In genomic region chr17:61702450-61702849, GRCh38 we compare ENCODE assay signal across 2 cellular contexts.
TF ChIP-seq lines count a peak whose summit lies in the region.

No MANE protein-coding gene starts in this region.

TF ChIP-seq in SK-N-SH treated with all-trans-retinoic acid at 6 μM for 48 hours, 23 proteins besides CTCF, POLR2A, EP300 and RAD21 (continued from another document):
- TF ChIP-seq POU6F1 (CRISPR knock-in tag; IDR thresholded peaks at IDR 0.05; ENCODE audit: borderline replicate concordance, low read depth) (no peak), RARB (CRISPR knock-in tag; IDR thresholded peaks at IDR 0.05) (no peak), ZNF8 (CRISPR knock-in tag; IDR thresholded peaks at IDR 0.05) (peak; percentile 86), OSR1 (CRISPR knock-in tag; IDR thresholded peaks at IDR 0.05) (no peak), ZNF70 (CRISPR knock-in tag; IDR thresholded peaks at IDR 0.05) (no peak), TSHZ2 (CRISPR knock-in tag; IDR thresholded peaks at IDR 0.05) (no peak)
TF ChIP-seq in SK-N-SH treated with all-trans-retinoic acid at 6 μM for 48 hours: peak in this region for 1.

TF ChIP-seq in SK-N-SH, 30 proteins besides CTCF, POLR2A, EP300 and RAD21 (continued from another document):
- TF ChIP-seq MAX (IDR thresholded peaks at IDR 0.05; ENCODE audit: low read depth) (no peak), EZH2phosphoT487 (IDR thresholded peaks at IDR 0.05; ENCODE audit: borderline replicate concordance, low read depth) (no peak), TAF1 (IDR thresholded peaks at IDR 0.05; ENCODE audit: borderline replicate concordance, low read depth, low read length) (no peak), POLR2AphosphoS5 (IDR thresholded peaks at IDR 0.05; ENCODE audit: low read depth, low read length) (no peak), ELF1 (IDR thresholded peaks at IDR 0.05) (no peak), SIN3A (IDR thresholded peaks at IDR 0.05; ENCODE audit: borderline replicate concordance, low read depth, low read length) (no peak), FOXJ3 (CRISPR knock-in tag; IDR thresholded peaks at IDR 0.05) (no peak), RXRA (IDR thresholded peaks at IDR 0.05; ENCODE audit: borderline replicate concordance, low read depth) (no peak), USF1 (IDR thresholded peaks at IDR 0.05; ENCODE audit: borderline replicate concordance, low read depth) (no peak), USF2 (IDR thresholded peaks at IDR 0.05; ENCODE audit: borderline replicate concordance, low read depth, low read length) (no peak), PBX3 (IDR thresholded peaks at IDR 0.05) (no peak), JUND (IDR thresholded peaks at IDR 0.05) (no peak), FOXM1 (IDR thresholded peaks at IDR 0.05; ENCODE audit: low read depth) (no peak), TCF12 (IDR thresholded peaks at IDR 0.05) (no peak), RFX5 (IDR thresholded peaks at IDR 0.05; ENCODE audit: low read length) (no peak)
